Comparison of ENCODE assay signal across 7 cellular contexts in the genomic region with DNA sequence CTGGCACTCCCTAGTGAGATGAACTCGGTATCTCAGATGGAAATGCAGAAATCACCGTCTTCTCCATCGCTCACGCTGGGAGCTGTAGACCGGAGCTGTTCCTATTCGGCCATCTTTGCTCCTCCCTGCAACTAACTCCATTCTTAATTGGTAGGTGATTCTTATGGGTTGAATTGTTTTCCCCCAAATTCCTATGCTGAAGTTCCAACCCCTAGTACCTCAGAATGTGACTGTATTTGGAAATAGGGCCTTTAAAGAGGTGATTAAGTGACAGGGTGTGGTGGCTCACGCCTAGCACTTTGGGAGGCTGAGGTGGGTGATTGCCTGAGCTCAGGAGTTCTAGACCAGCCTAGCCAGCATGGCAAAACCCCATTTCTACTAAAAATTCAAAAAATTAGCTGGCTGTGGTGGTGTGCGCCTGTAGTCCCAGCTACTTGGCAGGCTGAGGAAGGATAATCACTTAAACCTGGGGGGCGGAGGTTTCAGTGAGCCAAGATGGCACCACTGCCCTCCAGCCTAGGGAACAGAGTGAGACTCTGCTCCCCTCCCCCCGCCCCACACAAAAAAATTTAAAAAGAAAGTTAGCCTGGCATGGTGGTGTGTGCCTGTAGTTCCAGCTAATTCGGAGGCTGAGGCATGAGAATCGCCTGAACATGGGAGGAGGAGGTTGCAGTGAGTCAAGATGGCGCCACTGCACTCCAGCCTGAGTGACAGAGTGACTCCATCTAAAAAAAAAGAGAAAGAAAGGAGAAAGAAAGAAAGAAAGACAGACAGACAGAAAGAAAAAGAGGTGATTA. TPM values are rescaled to one million over a fixed set of nuclear protein-coding genes. Genes with fewer than 3 reads are reported as not detected.
DNase-seq lines count a peak whose midpoint lies in the region; ATAC-seq and TF ChIP-seq lines count a peak whose summit lies in the region.

No MANE protein-coding gene starts in this region.

- TF ChIP-seq CTCF in HCT116 (IDR thresholded peaks at IDR 0.05 in 2 of 3, conservative IDR thresholded peaks at IDR 0.05 in 1 of 3; ENCODE audit: borderline replicate concordance in 1 of 3, insufficient read depth in 1 of 3, low read depth in 2 of 3, low read length in 2 of 3) (no peak), SK-N-SH (IDR thresholded peaks at IDR 0.05) (no peak), fibroblast of the aortic adventitia (IDR thresholded peaks at IDR 0.05; ENCODE audit: insufficient read depth, low read length) (no peak), retinal pigment epithelial cell (conservative IDR thresholded peaks at IDR 0.05; ENCODE audit: low read depth, low read length) (no peak)

- CTCF ChIA-PET in HCT116 (lab: Charles Lee) (interaction anchor here (0.7 to 1.2 kb wide), 2 partner anchors 9 to 282 kb away, joined by 3 read pairs; no protein-coding TSS in a partner anchor), SK-N-SH (lab: Yijun Ruan, JAX) (interaction anchor here (1.0 to 1.2 kb wide), 2 partner anchors 12 to 282 kb away, joined by 3 read pairs; no protein-coding TSS in a partner anchor)

- H3K9me2 ChIP-seq in HCT116 (ENCODE audit: insufficient read depth) (peaks cover 3% of the 10 kb centered on the region; the same call in 1 of the 2 replicates), SK-N-SH (no peaks in the 10 kb centered on the region)

- POLR2A ChIA-PET in HCT116 (lab: Charles Lee): interaction anchor here (0.6 to 1.4 kb wide), 4 partner anchors 9 to 527 kb away, joined by 3 to 12 read pairs (median 4); a partner anchor contains a TSS
- POLR2A ChIA-PET in SK-N-SH (lab: Yijun Ruan, JAX): interaction anchor here (0.6 kb wide), 1 partner anchor 138 kb away, joined by 3 read pairs; no protein-coding TSS in a partner anchor

- ATAC-seq in HCT116 (peak; percentile 81), HG02678 (IDR thresholded peaks at IDR 0.05; ENCODE audit: unreplicated experiment) (no peak)

- H3K9ac ChIP-seq in HCT116 (ENCODE audit: low read length) (peak overlapping the region; percentile 44), SK-N-SH (peak overlapping the region; percentile 59; the same call in 1 of the 2 replicates)

- H3F3A ChIP-seq in SK-N-SH (replicated peaks; ENCODE audit: insufficient read depth): no peaks in the 10 kb centered on the region

- H3K36me3 ChIP-seq in HCT116 (ENCODE audit: control insufficient read depth in 1 of 2, insufficient read depth in 2 of 2, low read length in 2 of 2) (no peaks in the 10 kb centered on the region), SK-N-SH (replicated peaks in 1 of 2; ENCODE audit: control insufficient read depth in 1 of 2, insufficient read depth in 2 of 2, low read length in 1 of 2) (no peaks in the 10 kb centered on the region)

- H3K4me2 ChIP-seq in HCT116 (ENCODE audit: low read length): peak overlapping the region; percentile 80
- H3K4me2 ChIP-seq in SK-N-SH: peak overlapping the region; percentile 76

- peak overlapping the region; percentile 68 for H3K27ac ChIP-seq in HCT116 (ENCODE audit: low read depth, low read length)
- H3K27ac ChIP-seq in SK-N-SH (ENCODE audit: low read depth in 2 of 2, low read length in 1 of 2): peak overlapping the region in 1 of 2 experiments; percentile 35; a peak in 1 of 4 replicates

- H3K4me3 ChIP-seq in HCT116 (replicated peaks in 1 of 2; ENCODE audit: low read depth in 1 of 2, low read length in 2 of 2) (peak overlapping the region; percentile 48 to 62), SK-N-SH (ENCODE audit: low read depth in 2 of 2, low read length in 1 of 2) (peak overlapping the region; percentile 35 to 66), fibroblast of the aortic adventitia (ENCODE audit: low read depth, low read length) (peak overlapping the region; percentile 56), retinal pigment epithelial cell (ENCODE audit: low read length) (peak overlapping the region; percentile 46)

- WGBS in SK-N-SH (ENCODE audit: low lambda C conversion rate): 64% methylated on average over 13 of the region's 13 CpGs

- H3K79me2 ChIP-seq in HCT116 (ENCODE audit: insufficient read depth, low read length): 0 out of 2 replicates have a peak, but pooled peaks cover 3% of the 10 kb centered on the region
- peaks cover 5% of the 10 kb centered on the region; the same call in 1 of the 2 replicates for H3K79me2 ChIP-seq in SK-N-SH (ENCODE audit: insufficient read depth)

- no peak for TF ChIP-seq EP300 in SK-N-SH (IDR thresholded peaks at IDR 0.05; ENCODE audit: borderline replicate concordance in 1 of 2, low read depth in 1 of 2, low read length in 1 of 2)

- peaks cover 0 to 11% of the 10 kb centered on the region in 2 experiments; a peak in 1 of 4 replicates for H3K4me1 ChIP-seq in HCT116 (ENCODE audit: control insufficient read depth in 1 of 2, insufficient read depth in 2 of 2, low read length in 2 of 2)
- H3K4me1 ChIP-seq in SK-N-SH (ENCODE audit: control insufficient read depth in 1 of 2, insufficient read depth in 2 of 2, low read depth in 1 of 2, low read length in 1 of 2): no peaks in the 10 kb centered on the region; a peak in 1 of 4 replicates

- BruUV-seq in HCT116 (replicated peaks; lab: Mats Ljungman, UMichigan): TSS peak; percentile 72

- no peaks in the 10 kb centered on the region for H3K9me3 ChIP-seq in HCT116 (ENCODE audit: control insufficient read depth in 1 of 2, insufficient read depth in 1 of 2, low read depth in 1 of 2, low read length in 2 of 2)
- no peaks in the 10 kb centered on the region for H3K9me3 ChIP-seq in SK-N-SH

- no peaks in the 10 kb centered on the region for H4K20me1 ChIP-seq in HCT116 (ENCODE audit: insufficient read depth)
- H4K20me1 ChIP-seq in SK-N-SH (ENCODE audit: insufficient read depth): no peaks in the 10 kb centered on the region

- TF ChIP-seq RAD21 in HCT116 (IDR thresholded peaks at IDR 0.05; ENCODE audit: low read depth) (no peak), SK-N-SH (IDR thresholded peaks at IDR 0.05; ENCODE audit: low read length) (no peak)

- DNase-seq in HCT116 (ENCODE audit: low read depth, low spot score): no peak
- DNase-seq in SK-N-SH: no peak
- DNase-seq in fibroblast of the aortic adventitia (ENCODE audit: low read depth): no peak
- no peak for DNase-seq in retinal pigment epithelial cell (ENCODE audit: low read depth)
- DNase-seq in ecto neural progenitor cell (ENCODE audit: low spot score): no peak
- DNase-seq in stimulated activated CD4-positive, alpha-beta T cell treated with anti-CD3 and anti-CD28 coated beads, Interleukin-15, amount 100 ng/mL, for 24 hours: no peak

- intact Hi-C loops in HCT116 (cut with micrococcal nuclease): no loop called here

- RAD21 ChIA-PET in HCT116 (lab: Charles Lee; ENCODE audit: low non-redundant PET in 1 of 2, low total read pairs in 2 of 2, uncharacterized antibody in 2 of 2, unreplicated experiment in 2 of 2): no interaction called here

- H3K27me3 ChIP-seq in HCT116 (ENCODE audit: insufficient read depth, low read length): no peaks in the 10 kb centered on the region
- no peaks in the 10 kb centered on the region for H3K27me3 ChIP-seq in SK-N-SH (ENCODE audit: insufficient read depth)

- TF ChIP-seq POLR2A in HCT116 (IDR thresholded peaks at IDR 0.05; ENCODE audit: borderline replicate concordance, extremely low read depth, insufficient read depth, insufficient read length): no peak

- H2AFZ ChIP-seq in HCT116 (ENCODE audit: low read depth, low read length, poor library complexity, severe bottlenecking): peak overlapping the region; percentile 56
- H2AFZ ChIP-seq in SK-N-SH (ENCODE audit: low read depth): peak overlapping the region; percentile 87

TF ChIP-seq in HCT116, 20 proteins besides CTCF, POLR2A, EP300 and RAD21:
- TF ChIP-seq ZNF274 (IDR thresholded peaks at IDR 0.05; ENCODE audit: low read depth, low read length) (no peak), YY1 (IDR thresholded peaks at IDR 0.05; ENCODE audit: extremely low read depth, insufficient replicate concordance, low read depth, low read length) (peak; percentile 78)

TF ChIP-seq in SK-N-SH, 30 proteins besides CTCF, POLR2A, EP300 and RAD21:
- TF ChIP-seq SIN3A (IDR thresholded peaks at IDR 0.05; ENCODE audit: borderline replicate concordance, low read depth, low read length) (no peak), GATA2 (CRISPR knock-in tag; IDR thresholded peaks at IDR 0.05) (no peak), YY1 (IDR thresholded peaks at IDR 0.05; ENCODE audit: low read depth) (peak; percentile 44; the same call in 1 of the 2 replicates), TAF1 (IDR thresholded peaks at IDR 0.05; ENCODE audit: borderline replicate concordance, low read depth, low read length) (peak; percentile 27; the same call in 1 of the 2 replicates)
- TF ChIP-seq, protein P1, sequence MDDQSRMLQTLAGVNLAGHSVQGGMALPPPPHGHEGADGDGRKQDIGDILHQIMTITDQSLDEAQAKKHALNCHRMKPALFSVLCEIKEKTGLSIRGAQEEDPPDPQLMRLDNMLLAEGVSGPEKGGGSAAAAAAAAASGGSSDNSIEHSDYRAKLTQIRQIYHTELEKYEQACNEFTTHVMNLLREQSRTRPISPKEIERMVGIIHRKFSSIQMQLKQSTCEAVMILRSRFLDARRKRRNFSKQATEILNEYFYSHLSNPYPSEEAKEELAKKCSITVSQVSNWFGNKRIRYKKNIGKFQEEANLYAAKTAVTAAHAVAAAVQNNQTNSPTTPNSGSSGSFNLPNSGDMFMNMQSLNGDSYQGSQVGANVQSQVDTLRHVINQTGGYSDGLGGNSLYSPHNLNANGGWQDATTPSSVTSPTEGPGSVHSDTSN (IDR thresholded peaks at IDR 0.05): no peak

RNA-seq across cellular contexts. Expression of a gene that starts 25.2 kb away (rescaled TPM):
- 40.7 TPM for total RNA-seq in HCT116 (2021; ENCODE audit: unreplicated experiment)
- 21.6 and 21.7 TPM in 2 replicates for polyA plus RNA-seq in HCT116 (2012)
- polyA plus RNA-seq in SK-N-SH (2012; rRNA removed): 15.8 and 18.5 TPM in 2 replicates
- 13.4 and 13.6 TPM in 2 replicates for polyA plus RNA-seq in SK-N-SH (2012; cell fraction: cytosol; rRNA removed)
- 23.2 and 35.4 TPM in 2 replicates for polyA plus RNA-seq in SK-N-SH (2012; cell fraction: nucleus; rRNA removed)
- total RNA-seq in fibroblast of the aortic adventitia (ENCODE audit: low replicate concordance): 80.3 and 106 TPM in 2 replicates

RNA-seq across cellular contexts. Expression of a gene that starts 36.6 kb away (rescaled TPM):
- total RNA-seq in HCT116 (2021; ENCODE audit: unreplicated experiment) (4.3 TPM), fibroblast of the aortic adventitia (ENCODE audit: low replicate concordance) (4.3 and 19.8 TPM in 2 replicates)
- 2.4 and 3.5 TPM in 2 replicates for polyA plus RNA-seq in HCT116 (2012)
- 3.9 and 6.2 TPM in 2 replicates for polyA plus RNA-seq in SK-N-SH (2012; rRNA removed)
- 6.6 and 7.2 TPM in 2 replicates for polyA plus RNA-seq in SK-N-SH (2012; cell fraction: cytosol; rRNA removed)
- polyA plus RNA-seq in SK-N-SH (2012; cell fraction: nucleus; rRNA removed): 1.5 and 2.8 TPM in 2 replicates
